Comparison of ENCODE assay signal across 9 cellular contexts in the genomic region with DNA sequence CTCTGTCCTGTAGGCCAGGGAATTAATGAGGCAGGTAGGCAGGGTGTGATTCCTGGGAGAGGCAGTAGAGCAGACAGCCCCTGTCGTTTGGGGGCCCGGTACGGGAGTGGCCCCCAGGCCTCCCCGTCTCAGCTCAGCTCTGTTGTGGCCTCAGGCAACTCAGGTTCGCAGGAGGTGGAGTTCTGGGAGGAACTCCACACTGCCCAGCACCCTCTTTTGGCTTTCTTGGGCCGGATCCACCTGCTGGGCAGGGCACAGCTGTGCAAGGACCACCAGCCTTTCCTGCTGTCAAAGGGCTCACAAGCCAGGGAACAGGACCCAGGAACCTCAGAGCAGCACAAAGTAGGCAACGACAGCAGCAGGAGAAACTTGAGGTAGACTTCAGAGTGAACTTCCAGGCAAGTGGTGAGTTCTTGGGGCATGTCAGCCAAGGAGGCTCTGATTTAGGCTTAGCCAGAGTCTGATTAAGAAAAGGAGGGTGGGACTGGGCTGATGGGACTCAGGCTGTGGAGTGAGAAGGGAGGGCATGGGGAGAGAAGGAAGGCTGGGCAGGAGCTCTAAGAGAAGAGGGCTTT. TPM values are rescaled to one million over a fixed set of nuclear protein-coding genes. Genes with fewer than 3 reads are reported as not detected.
DNase-seq lines count a peak whose midpoint lies in the region; ATAC-seq and TF ChIP-seq lines count a peak whose summit lies in the region.
"Had no signal": no experiment of that assay in that cellular context is flagged by ENCODE, and none has a peak within 500 bp of the region (broad histone marks: within the 10 kb centered on the region; RNA-seq: fewer than 3 reads in every experiment).

No MANE protein-coding gene starts in this region.

- DNase-seq in HCT116 (ENCODE audit: low read depth, low spot score) (no peak), right atrium auricular region (ENCODE audit: low spot score) (no peak), NCI-H1694 (lab: John Stamatoyannopoulos, UW) (no peak), Caco-2 (no peak), putamen (ENCODE audit: low spot score) (no peak)
- DNase-seq in activated CD8-positive, alpha-beta T cell treated with anti-CD3 and anti-CD28 coated beads, Interleukin-2, amount 10 ng/mL, durations not matched to agents 7 days and 5 days: no peak
- DNase-seq in stimulated activated effector memory CD8-positive, alpha-beta T cell treated with anti-CD3 and anti-CD28 coated beads, Interleukin-12 subunit alpha, Interleukin-12 subunit beta, amount 100 ng/mL, for 72 hours (ENCODE audit: low spot score in 2 of 2): no peak
- DNase-seq: activated CD4-positive, alpha-beta T cell treated with anti-CD3 and anti-CD28 coated beads, Interleukin-2, amount 50 U/mL, for 1 hour; islet precursor cell had no signal

- no TSS peak for BruUV-seq in HCT116 (replicated peaks; lab: Mats Ljungman, UMichigan)
- no TSS peak for BruUV-seq in Caco-2 (replicated peaks; lab: Mats Ljungman, UMichigan)

- H3K9me3 Mint-ChIP-seq in activated CD8-positive, alpha-beta T cell treated with anti-CD3 and anti-CD28 coated beads, Interleukin-2, amount 10 ng/mL, durations not matched to agents 7 days and 5 days (ENCODE audit: insufficient read depth): no peaks in the 10 kb centered on the region
- no peaks in the 10 kb centered on the region for H3K9me3 Mint-ChIP-seq in stimulated activated effector memory CD8-positive, alpha-beta T cell treated with anti-CD3 and anti-CD28 coated beads, Interleukin-12 subunit alpha, Interleukin-12 subunit beta, amount 100 ng/mL, for 72 hours
- H3K9me3 Mint-ChIP-seq in Caco-2 (ENCODE audit: unreplicated experiment): no peaks in the 10 kb centered on the region

- CTCF ChIA-PET in HCT116 (lab: Charles Lee): interaction anchor here (1.3 kb wide), 1 partner anchor 10 kb away, joined by 3 read pairs; no protein-coding TSS in a partner anchor
- CTCF ChIA-PET in activated CD8-positive, alpha-beta T cell treated with anti-CD3 and anti-CD28 coated beads, Interleukin-2, amount 10 ng/mL, durations not matched to agents 7 days and 5 days (lab: Charles Lee): interaction anchor here (1.0 to 1.9 kb wide), 4 partner anchors 10 to 110 kb away, joined by 3 to 7 read pairs (median 4); no protein-coding TSS in a partner anchor
- CTCF ChIA-PET in Caco-2 (lab: Charles Lee): no interaction called here

- peak overlapping the region; percentile 55 for H3K27ac Mint-ChIP-seq in activated CD8-positive, alpha-beta T cell treated with anti-CD3 and anti-CD28 coated beads, Interleukin-2, amount 10 ng/mL, durations not matched to agents 7 days and 5 days
- peak overlapping the region; percentile 90 for H3K27ac Mint-ChIP-seq in stimulated activated effector memory CD8-positive, alpha-beta T cell treated with anti-CD3 and anti-CD28 coated beads, Interleukin-12 subunit alpha, Interleukin-12 subunit beta, amount 100 ng/mL, for 72 hours
- no peak overlapping the region for H3K27ac Mint-ChIP-seq in Caco-2 (ENCODE audit: unreplicated experiment)

- H3K4me3 ChIP-seq in HCT116 (replicated peaks in 1 of 2; ENCODE audit: low read depth in 1 of 2, low read length in 2 of 2) (no peak overlapping the region), right atrium auricular region (peak overlapping the region in 1 of 2 donors; percentile 32), Caco-2 (ENCODE audit: low read depth, low read length) (no peak overlapping the region)

- no peaks in the 10 kb centered on the region for H4K20me1 ChIP-seq in HCT116 (ENCODE audit: insufficient read depth)

- H3K27ac ChIP-seq in HCT116 (ENCODE audit: low read depth, low read length): no peak overlapping the region
- peak overlapping the region; percentile 69 to 84 for H3K27ac ChIP-seq in right atrium auricular region

- intact Hi-C loops in HCT116 (cut with micrococcal nuclease): no loop called here
- intact Hi-C loops in Caco-2 (cut with micrococcal nuclease; ENCODE audit: unreplicated experiment): no loop called here

- no peak overlapping the region for H3K4me2 ChIP-seq in HCT116 (ENCODE audit: low read length)

- TF ChIP-seq CTCF in HCT116 (IDR thresholded peaks at IDR 0.05 in 2 of 3, conservative IDR thresholded peaks at IDR 0.05 in 1 of 3; ENCODE audit: borderline replicate concordance in 1 of 3, insufficient read depth in 1 of 3, low read depth in 2 of 3, low read length in 2 of 3) (no peak), right atrium auricular region (IDR thresholded peaks at IDR 0.05) (no peak), Caco-2 (IDR thresholded peaks at IDR 0.05; ENCODE audit: insufficient read depth in 1 of 2, low read depth in 1 of 2, low read length in 1 of 2, severe bottlenecking in 1 of 2, unreplicated experiment in 1 of 2) (no peak)

- H3K79me2 ChIP-seq in HCT116 (ENCODE audit: insufficient read depth, low read length): no peaks in the 10 kb centered on the region

- TF ChIP-seq POLR2A in HCT116 (IDR thresholded peaks at IDR 0.05; ENCODE audit: borderline replicate concordance, extremely low read depth, insufficient read depth, insufficient read length): no peak

- peaks cover 3% of the 10 kb centered on the region for H3K27me3 Mint-ChIP-seq in activated CD8-positive, alpha-beta T cell treated with anti-CD3 and anti-CD28 coated beads, Interleukin-2, amount 10 ng/mL, durations not matched to agents 7 days and 5 days (ENCODE audit: low read depth)
- H3K27me3 Mint-ChIP-seq in Caco-2 (ENCODE audit: insufficient read depth, unreplicated experiment): no peaks in the 10 kb centered on the region

- no peak overlapping the region for H2AFZ ChIP-seq in HCT116 (ENCODE audit: low read depth, low read length, poor library complexity, severe bottlenecking)

- no peaks in the 10 kb centered on the region for H3K36me3 Mint-ChIP-seq in activated CD8-positive, alpha-beta T cell treated with anti-CD3 and anti-CD28 coated beads, Interleukin-2, amount 10 ng/mL, durations not matched to agents 7 days and 5 days (ENCODE audit: low read depth)
- no peaks in the 10 kb centered on the region for H3K36me3 Mint-ChIP-seq in stimulated activated effector memory CD8-positive, alpha-beta T cell treated with anti-CD3 and anti-CD28 coated beads, Interleukin-12 subunit alpha, Interleukin-12 subunit beta, amount 100 ng/mL, for 72 hours
- H3K36me3 Mint-ChIP-seq in Caco-2 (ENCODE audit: insufficient read depth, unreplicated experiment): no peaks in the 10 kb centered on the region

- no peaks in the 10 kb centered on the region for H3K4me1 ChIP-seq in HCT116 (ENCODE audit: control insufficient read depth in 1 of 2, insufficient read depth in 2 of 2, low read length in 2 of 2)
- H3K4me1 ChIP-seq in right atrium auricular region: peaks cover 0 to 21% of the 10 kb centered on the region in 2 donors
- no peaks in the 10 kb centered on the region for H3K4me1 ChIP-seq in Caco-2

- POLR2A ChIA-PET in HCT116 (lab: Charles Lee): no interaction called here
- POLR2A ChIA-PET in activated CD8-positive, alpha-beta T cell treated with anti-CD3 and anti-CD28 coated beads, Interleukin-2, amount 10 ng/mL, durations not matched to agents 7 days and 5 days (lab: Charles Lee): interaction anchor here (1.0 kb wide), 1 partner anchor 21 kb away, joined by 3 read pairs; no protein-coding TSS in a partner anchor
- POLR2A ChIA-PET in Caco-2 (lab: Charles Lee): no interaction called here

- RAD21 ChIA-PET in HCT116 (lab: Charles Lee; ENCODE audit: low non-redundant PET in 1 of 2, low total read pairs in 2 of 2, uncharacterized antibody in 2 of 2, unreplicated experiment in 2 of 2): no interaction called here

- H3K9ac ChIP-seq in HCT116 (ENCODE audit: low read length): no peak overlapping the region

- no peaks in the 10 kb centered on the region for H3K27me3 ChIP-seq in HCT116 (ENCODE audit: insufficient read depth, low read length)
- no peaks in the 10 kb centered on the region for H3K27me3 ChIP-seq in right atrium auricular region
- H3K27me3 ChIP-seq in Caco-2 (replicated peaks; ENCODE audit: control insufficient read depth, insufficient read depth, low read length): no peaks in the 10 kb centered on the region

- H3K36me3 ChIP-seq in HCT116 (ENCODE audit: control insufficient read depth in 1 of 2, insufficient read depth in 2 of 2, low read length in 2 of 2) (no peaks in the 10 kb centered on the region), right atrium auricular region (no peaks in the 10 kb centered on the region), Caco-2 (ENCODE audit: control insufficient read depth, insufficient read depth, low read length) (no peaks in the 10 kb centered on the region)

- H3K9me3 ChIP-seq in HCT116 (ENCODE audit: control insufficient read depth in 1 of 2, insufficient read depth in 1 of 2, low read depth in 1 of 2, low read length in 2 of 2) (no peaks in the 10 kb centered on the region), right atrium auricular region (no peaks in the 10 kb centered on the region), Caco-2 (no peaks in the 10 kb centered on the region)

- TF ChIP-seq RAD21 in HCT116 (IDR thresholded peaks at IDR 0.05; ENCODE audit: low read depth): no peak

- 0 out of 2 replicates have a peak, but pooled peaks have one; percentile 16 for ATAC-seq in HCT116
- no peak for ATAC-seq in activated CD8-positive, alpha-beta T cell treated with anti-CD3 and anti-CD28 coated beads, Interleukin-2, amount 10 ng/mL, durations not matched to agents 7 days and 5 days
- no peak for ATAC-seq in stimulated activated effector memory CD8-positive, alpha-beta T cell treated with anti-CD3 and anti-CD28 coated beads, Interleukin-12 subunit alpha, Interleukin-12 subunit beta, amount 100 ng/mL, for 72 hours

- no peaks in the 10 kb centered on the region for H3K9me2 ChIP-seq in HCT116 (ENCODE audit: insufficient read depth)

- no peak overlapping the region for H3K4me3 Mint-ChIP-seq in activated CD8-positive, alpha-beta T cell treated with anti-CD3 and anti-CD28 coated beads, Interleukin-2, amount 10 ng/mL, durations not matched to agents 7 days and 5 days
- H3K4me3 Mint-ChIP-seq in stimulated activated effector memory CD8-positive, alpha-beta T cell treated with anti-CD3 and anti-CD28 coated beads, Interleukin-12 subunit alpha, Interleukin-12 subunit beta, amount 100 ng/mL, for 72 hours: peak overlapping the region; percentile 43
- no peak overlapping the region for H3K4me3 Mint-ChIP-seq in Caco-2 (ENCODE audit: unreplicated experiment)

- H3K4me1 Mint-ChIP-seq in activated CD8-positive, alpha-beta T cell treated with anti-CD3 and anti-CD28 coated beads, Interleukin-2, amount 10 ng/mL, durations not matched to agents 7 days and 5 days (ENCODE audit: low read depth): peaks cover 11% of the 10 kb centered on the region
- peaks cover 20% of the 10 kb centered on the region for H3K4me1 Mint-ChIP-seq in stimulated activated effector memory CD8-positive, alpha-beta T cell treated with anti-CD3 and anti-CD28 coated beads, Interleukin-12 subunit alpha, Interleukin-12 subunit beta, amount 100 ng/mL, for 72 hours
- peaks cover under 1% of the 10 kb centered on the region for H3K4me1 Mint-ChIP-seq in Caco-2 (ENCODE audit: low read depth, unreplicated experiment)

RNA-seq across cellular contexts. Expression of a gene that starts 36.9 kb away (rescaled TPM):
- total RNA-seq in HCT116 (2021; ENCODE audit: unreplicated experiment) (0.05 TPM), right atrium auricular region (under 1 TPM in 1 of 2 donors, not detected in 1; 0.12 TPM), Caco-2 (2022) (not detected in 2 replicates)
- 0.02 and 0.03 TPM in 2 replicates for polyA plus RNA-seq in HCT116 (2012)
- total RNA-seq in activated CD8-positive, alpha-beta T cell treated with anti-CD3 and anti-CD28 coated beads, Interleukin-2, amount 10 ng/mL, durations not matched to agents 7 days and 5 days: not detected

RNA-seq across cellular contexts. Expression of a gene that starts 56.1 kb away (rescaled TPM):
- 179 TPM for total RNA-seq in HCT116 (2021; ENCODE audit: unreplicated experiment)
- 218 and 229 TPM in 2 replicates for polyA plus RNA-seq in HCT116 (2012)
- 10 to 100 TPM; 43.4 to 44.2 TPM for total RNA-seq in activated CD8-positive, alpha-beta T cell treated with anti-CD3 and anti-CD28 coated beads, Interleukin-2, amount 10 ng/mL, durations not matched to agents 7 days and 5 days
- total RNA-seq in right atrium auricular region: 100 to 1,000 TPM in 1 of 2 donors, 10 to 100 TPM in 1; 63.8 to 128 TPM
- 3.0 and 3.4 TPM in 2 replicates for total RNA-seq in Caco-2 (2022)

Comparison
In these comparisons a context has a peak if more than half of its experiments do, and no peak if none do; other contexts are left out.
1. RNA of a gene that starts 56.1 kb away (total RNA-seq): 179 TPM in HCT116 (single experiment), 63.8 to 128 TPM in right atrium auricular region and 43.4 to 44.2 TPM in activated CD8-positive, alpha-beta T cell treated with anti-CD3 and anti-CD28 coated beads, Interleukin-2, amount 10 ng/mL, durations not matched to agents 7 days and 5 days; 3.0 to 3.4 TPM in Caco-2; every median in the first group is over 10 times any median in the second.